ENCODE assay signal across 1 cellular context in the genomic region with DNA sequence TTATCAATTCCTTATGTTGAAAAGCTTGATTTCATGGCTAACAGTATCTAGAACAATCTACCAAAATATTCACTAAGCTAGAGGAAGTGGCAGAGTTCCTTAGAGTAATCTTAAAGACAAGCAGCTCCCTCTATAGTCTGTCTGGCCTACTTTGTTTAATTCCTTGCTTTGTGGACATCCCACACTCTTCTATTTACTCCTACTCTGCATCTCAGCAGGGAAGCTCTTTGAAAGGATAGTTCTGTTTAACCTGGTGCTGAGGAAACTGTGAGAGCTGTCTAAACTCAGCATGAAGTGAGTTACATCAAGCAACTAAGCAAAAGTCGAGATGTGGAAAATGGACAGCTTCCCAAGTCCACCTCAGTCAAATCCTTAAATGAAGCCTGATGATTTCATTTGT.
A peak's percentile ranks its signal among the peaks of the same experiment; 100 is the strongest.
TF ChIP-seq lines count a peak whose summit lies in the region.

No MANE protein-coding gene starts in this region.

TF ChIP-seq in HepG2, 621 proteins besides CTCF, POLR2A, EP300 and RAD21:
- TF ChIP-seq ZNF205 (CRISPR knock-in tag; IDR thresholded peaks at IDR 0.05): peak; percentile 97
- no peak for TF ChIP-seq HNF4G (IDR thresholded peaks at IDR 0.05; ENCODE audit: borderline replicate concordance, low read depth, low read length)
- TF ChIP-seq HNF4G (CRISPR knock-in tag; IDR thresholded peaks at IDR 0.05; ENCODE audit: borderline replicate concordance, low read depth): no peak
- TF ChIP-seq SP2 (CRISPR knock-in tag; IDR thresholded peaks at IDR 0.05): no peak
- TF ChIP-seq ELF3 (CRISPR knock-in tag; IDR thresholded peaks at IDR 0.05): 0 out of 2 replicates have a peak, but pooled peaks have one; percentile 29
- TF ChIP-seq TCF12 (IDR thresholded peaks at IDR 0.05): peak; percentile 17; the same call in 1 of the 2 replicates
- no peak for TF ChIP-seq TCF12 (CRISPR knock-in tag; IDR thresholded peaks at IDR 0.05)
- TF ChIP-seq AHDC1 (CRISPR knock-in tag; IDR thresholded peaks at IDR 0.05; ENCODE audit: borderline replicate concordance): no peak
- TF ChIP-seq, protein P1, sequence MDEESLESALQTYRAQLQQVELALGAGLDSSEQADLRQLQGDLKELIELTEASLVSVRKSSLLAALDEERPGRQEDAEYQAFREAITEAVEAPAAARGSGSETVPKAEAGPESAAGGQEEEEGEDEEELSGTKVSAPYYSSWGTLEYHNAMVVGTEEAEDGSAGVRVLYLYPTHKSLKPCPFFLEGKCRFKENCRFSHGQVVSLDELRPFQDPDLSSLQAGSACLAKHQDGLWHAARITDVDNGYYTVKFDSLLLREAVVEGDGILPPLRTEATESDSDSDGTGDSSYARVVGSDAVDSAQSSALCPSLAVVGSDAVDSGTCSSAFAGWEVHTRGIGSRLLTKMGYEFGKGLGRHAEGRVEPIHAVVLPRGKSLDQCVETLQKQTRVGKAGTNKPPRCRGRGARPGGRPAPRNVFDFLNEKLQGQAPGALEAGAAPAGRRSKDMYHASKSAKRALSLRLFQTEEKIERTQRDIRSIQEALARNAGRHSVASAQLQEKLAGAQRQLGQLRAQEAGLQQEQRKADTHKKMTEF (CRISPR knock-in tag; IDR thresholded peaks at IDR 0.05): 0 out of 2 replicates have a peak, but pooled peaks have one; percentile 21
- TF ChIP-seq HOXA3 (CRISPR knock-in tag; IDR thresholded peaks at IDR 0.05): no peak
- peak; percentile 35; the same call in 1 of the 2 replicates for TF ChIP-seq HDAC2 (CRISPR knock-in tag; IDR thresholded peaks at IDR 0.05)
- 0 out of 2 replicates have a peak, but pooled peaks have one; percentile 38 for TF ChIP-seq KAT8 (CRISPR knock-in tag; IDR thresholded peaks at IDR 0.05)
TF ChIP-seq in HepG2: peak in this region for 6.
